In the genomic region with DNA sequence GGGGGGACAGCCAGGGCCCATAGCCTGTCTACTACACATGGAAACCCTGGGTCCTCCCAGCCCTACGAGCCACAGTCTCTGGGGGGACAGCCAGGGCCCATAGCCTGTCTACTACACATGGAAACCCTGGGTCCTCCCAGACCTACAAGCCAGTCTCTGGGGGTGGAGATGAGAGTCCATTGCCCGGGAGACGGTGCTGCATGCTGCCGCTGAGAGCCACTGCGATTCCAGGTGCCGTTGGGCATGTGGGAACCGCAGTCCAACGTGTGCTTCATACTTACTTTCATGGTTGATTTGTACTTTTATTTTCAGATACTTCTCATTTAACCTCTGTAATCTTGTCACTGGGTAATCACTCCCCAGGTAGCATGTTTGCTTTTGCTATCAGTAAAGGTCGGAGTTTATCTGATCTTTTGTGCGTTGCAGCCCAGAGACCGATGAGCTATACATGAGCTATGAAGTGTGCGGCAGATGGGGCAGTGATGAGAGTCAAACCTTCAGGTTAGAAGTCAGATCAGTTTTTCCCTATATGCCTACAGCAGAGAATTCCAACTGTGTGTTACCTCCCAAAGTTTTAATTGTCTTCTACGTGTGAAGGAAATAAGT, we compare ENCODE assay signal across 1 cellular context.
A peak's percentile ranks its signal among the peaks of the same experiment; 100 is the strongest.
TF ChIP-seq lines count a peak whose summit lies in the region.

No MANE protein-coding gene starts in this region.

TF ChIP-seq in HepG2, 621 proteins besides CTCF, POLR2A, EP300 and RAD21 (continued from another document):
- TF ChIP-seq NFKB2 (CRISPR knock-in tag; IDR thresholded peaks at IDR 0.05; ENCODE audit: borderline replicate concordance) (no peak), SRSF1 (optimal IDR thresholded peaks at IDR 0.05; ENCODE audit: low read depth, low read length) (no peak), FOSL2 (CRISPR knock-in tag; IDR thresholded peaks at IDR 0.05) (peak; percentile 39; the same call in 1 of the 2 replicates), FOXA1 (IDR thresholded peaks at IDR 0.05) (no peak), FOXA1 (CRISPR knock-in tag; IDR thresholded peaks at IDR 0.05) (0 out of 2 replicates have a peak, but pooled peaks have one; percentile 6)
- TF ChIP-seq, protein P1, sequence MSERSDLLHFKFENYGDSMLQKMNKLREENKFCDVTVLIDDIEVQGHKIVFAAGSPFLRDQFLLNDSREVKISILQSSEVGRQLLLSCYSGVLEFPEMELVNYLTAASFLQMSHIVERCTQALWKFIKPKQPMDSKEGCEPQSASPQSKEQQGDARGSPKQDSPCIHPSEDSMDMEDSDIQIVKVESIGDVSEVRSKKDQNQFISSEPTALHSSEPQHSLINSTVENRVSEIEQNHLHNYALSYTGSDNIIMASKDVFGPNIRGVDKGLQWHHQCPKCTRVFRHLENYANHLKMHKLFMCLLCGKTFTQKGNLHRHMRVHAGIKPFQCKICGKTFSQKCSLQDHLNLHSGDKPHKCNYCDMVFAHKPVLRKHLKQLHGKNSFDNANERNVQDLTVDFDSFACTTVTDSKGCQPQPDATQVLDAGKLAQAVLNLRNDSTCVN (CRISPR knock-in tag; IDR thresholded peaks at IDR 0.05; ENCODE audit: borderline replicate concordance), result no peak
- TF ChIP-seq, protein P2, sequence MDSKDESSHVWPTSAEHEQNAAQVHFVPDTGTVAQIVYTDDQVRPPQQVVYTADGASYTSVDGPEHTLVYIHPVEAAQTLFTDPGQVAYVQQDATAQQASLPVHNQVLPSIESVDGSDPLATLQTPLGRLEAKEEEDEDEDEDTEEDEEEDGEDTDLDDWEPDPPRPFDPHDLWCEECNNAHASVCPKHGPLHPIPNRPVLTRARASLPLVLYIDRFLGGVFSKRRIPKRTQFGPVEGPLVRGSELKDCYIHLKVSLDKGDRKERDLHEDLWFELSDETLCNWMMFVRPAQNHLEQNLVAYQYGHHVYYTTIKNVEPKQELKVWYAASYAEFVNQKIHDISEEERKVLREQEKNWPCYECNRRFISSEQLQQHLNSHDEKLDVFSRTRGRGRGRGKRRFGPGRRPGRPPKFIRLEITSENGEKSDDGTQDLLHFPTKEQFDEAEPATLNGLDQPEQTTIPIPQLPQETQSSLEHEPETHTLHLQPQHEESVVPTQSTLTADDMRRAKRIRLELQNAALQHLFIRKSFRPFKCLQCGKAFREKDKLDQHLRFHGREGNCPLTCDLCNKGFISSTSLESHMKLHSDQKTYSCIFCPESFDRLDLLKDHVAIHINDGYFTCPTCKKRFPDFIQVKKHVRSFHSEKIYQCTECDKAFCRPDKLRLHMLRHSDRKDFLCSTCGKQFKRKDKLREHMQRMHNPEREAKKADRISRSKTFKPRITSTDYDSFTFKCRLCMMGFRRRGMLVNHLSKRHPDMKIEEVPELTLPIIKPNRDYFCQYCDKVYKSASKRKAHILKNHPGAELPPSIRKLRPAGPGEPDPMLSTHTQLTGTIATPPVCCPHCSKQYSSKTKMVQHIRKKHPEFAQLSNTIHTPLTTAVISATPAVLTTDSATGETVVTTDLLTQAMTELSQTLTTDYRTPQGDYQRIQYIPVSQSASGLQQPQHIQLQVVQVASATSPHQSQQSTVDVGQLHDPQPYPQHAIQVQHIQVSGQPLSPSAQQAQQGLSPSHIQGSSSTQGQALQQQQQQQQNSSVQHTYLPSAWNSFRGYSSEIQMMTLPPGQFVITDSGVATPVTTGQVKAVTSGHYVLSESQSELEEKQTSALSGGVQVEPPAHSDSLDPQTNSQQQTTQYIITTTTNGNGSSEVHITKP (CRISPR knock-in tag; IDR thresholded peaks at IDR 0.05; ENCODE audit: low read depth), result no peak
TF ChIP-seq in HepG2: peak in this region for 8.
